Comparison of ENCODE assay signal across 18 cellular contexts in genomic region chr10:132272767-132273090, GRCh38.
"Had no signal": no experiment of that assay in that cellular context is flagged by ENCODE, and none has a peak within 500 bp of the region (broad histone marks: within the 10 kb centered on the region; RNA-seq: fewer than 3 reads in every experiment).

No MANE protein-coding gene starts in this region.

- ATAC-seq: left colon; stimulated activated memory B cell treated with anti-CD40 and anti-IgM and Interleukin-4, amounts not matched to agents 10 μg/mL and 1 μg/mL and 100 μg/mL, for 72 hours had no signal

- H3K27ac Mint-ChIP-seq: activated CD4-positive, alpha-beta memory T cell treated with anti-CD3 and anti-CD28 coated beads for 36 hours; activated naive CD8-positive, alpha-beta T cell treated with anti-CD3 and anti-CD28 coated beads, Interleukin-2, amount 10 ng/mL, durations not matched to agents 7 days and 5 days; activated T-helper 17 cell treated with anti-CD3 and anti-CD28 coated beads, Interleukin-2, amount 50 U/mL, for 72 hours; dendritic cell treated with granulocyte-macrophage colony-stimulating factor and Interleukin-4, amounts not matched to agents 40 ng/mL and 50 ng/mL, for 4 days; mesothelial cell of epicardium; stimulated activated memory B cell treated with anti-CD40 and anti-IgM and Interleukin-4, amounts not matched to agents 10 μg/mL and 1 μg/mL and 100 μg/mL, for 72 hours; type B pancreatic cell had no signal

- H3K27me3 ChIP-seq: testis had no signal

- H3K4me1 Mint-ChIP-seq: mesothelial cell of epicardium; stimulated activated memory B cell treated with anti-CD40 and anti-IgM and Interleukin-4, amounts not matched to agents 10 μg/mL and 1 μg/mL and 100 μg/mL, for 72 hours had no signal

- H3K4me1 ChIP-seq: psoas muscle, testis had no signal

- H3K9me3 Mint-ChIP-seq: activated T-helper 17 cell treated with anti-CD3 and anti-CD28 coated beads, Interleukin-2, amount 50 U/mL, for 72 hours; dendritic cell treated with granulocyte-macrophage colony-stimulating factor and Interleukin-4, amounts not matched to agents 40 ng/mL and 50 ng/mL, for 4 days; mesothelial cell of epicardium; type B pancreatic cell had no signal

- H3K36me3 ChIP-seq: WERI-Rb-1 had no signal

- H3K9me3 ChIP-seq: psoas muscle, testis had no signal

- H3K4me3 ChIP-seq: lung, psoas muscle, testis had no signal

- H3K36me3 Mint-ChIP-seq: activated CD4-positive, alpha-beta memory T cell treated with anti-CD3 and anti-CD28 coated beads for 36 hours; activated naive CD8-positive, alpha-beta T cell treated with anti-CD3 and anti-CD28 coated beads, Interleukin-2, amount 10 ng/mL, durations not matched to agents 7 days and 5 days; mesothelial cell of epicardium; stimulated activated memory B cell treated with anti-CD40 and anti-IgM and Interleukin-4, amounts not matched to agents 10 μg/mL and 1 μg/mL and 100 μg/mL, for 72 hours; type B pancreatic cell had no signal

- H3K27ac ChIP-seq: psoas muscle, WERI-Rb-1 had no signal

- FAIRE-seq: islet of Langerhans had no signal

- DNase-seq: activated CD4-positive, alpha-beta memory T cell treated with anti-CD3 and anti-CD28 coated beads for 36 hours; activated CD4-positive, alpha-beta T cell treated with anti-CD3 and anti-CD28 coated beads for 4 hours; activated naive CD4-positive, alpha-beta T cell; activated naive CD8-positive, alpha-beta T cell treated with anti-CD3 and anti-CD28 coated beads, Interleukin-2, amount 10 ng/mL, durations not matched to agents 7 days and 5 days; activated T-cell treated with anti-CD3 and anti-CD28 coated beads, Interleukin-2, amount 50 U/mL, for 1 hour; effector memory CD4-positive, alpha-beta T cell; stimulated activated CD4-positive, alpha-beta T cell treated with anti-CD3 and anti-CD28 coated beads, Interleukin-4, amount 100 ng/mL, for 4 hours; WERI-Rb-1 had no signal

- H3K27me3 Mint-ChIP-seq: activated CD4-positive, alpha-beta memory T cell treated with anti-CD3 and anti-CD28 coated beads for 36 hours; activated naive CD8-positive, alpha-beta T cell treated with anti-CD3 and anti-CD28 coated beads, Interleukin-2, amount 10 ng/mL, durations not matched to agents 7 days and 5 days; activated T-helper 17 cell treated with anti-CD3 and anti-CD28 coated beads, Interleukin-2, amount 50 U/mL, for 72 hours; dendritic cell treated with granulocyte-macrophage colony-stimulating factor and Interleukin-4, amounts not matched to agents 40 ng/mL and 50 ng/mL, for 4 days had no signal

- H3K4me3 Mint-ChIP-seq: activated CD4-positive, alpha-beta memory T cell treated with anti-CD3 and anti-CD28 coated beads for 36 hours; activated naive CD8-positive, alpha-beta T cell treated with anti-CD3 and anti-CD28 coated beads, Interleukin-2, amount 10 ng/mL, durations not matched to agents 7 days and 5 days; activated T-helper 17 cell treated with anti-CD3 and anti-CD28 coated beads, Interleukin-2, amount 50 U/mL, for 72 hours; dendritic cell treated with granulocyte-macrophage colony-stimulating factor and Interleukin-4, amounts not matched to agents 40 ng/mL and 50 ng/mL, for 4 days; mesothelial cell of epicardium; stimulated activated memory B cell treated with anti-CD40 and anti-IgM and Interleukin-4, amounts not matched to agents 10 μg/mL and 1 μg/mL and 100 μg/mL, for 72 hours; type B pancreatic cell had no signal
